Comparison of ENCODE assay signal across 13 cellular contexts in genomic region chr13:42985312-42986175, GRCh38. TPM values are rescaled to one million over a fixed set of nuclear protein-coding genes. Genes with fewer than 3 reads are reported as not detected.
DNase-seq lines count a peak whose midpoint lies in the region; ATAC-seq and TF ChIP-seq lines count a peak whose summit lies in the region.
"Had no signal": no experiment of that assay in that cellular context is flagged by ENCODE, and none has a peak within 500 bp of the region (broad histone marks: within the 10 kb centered on the region; RNA-seq: fewer than 3 reads in every experiment).

No MANE protein-coding gene starts in this region.

- H2AK5ac ChIP-seq in trophoblast cell (ENCODE audit: low read length): peak overlapping the region; percentile 77

- intact Hi-C loops in left ventricle myocardium inferior (cut with micrococcal nuclease): no loop called here

- H3K9ac ChIP-seq in trophoblast cell (ENCODE audit: low read length): no peak overlapping the region

- peak overlapping the region; percentile 68 for H2BK12ac ChIP-seq in trophoblast cell (ENCODE audit: low read length)

- peak overlapping the region; percentile 82 for H3K18ac ChIP-seq in trophoblast cell (ENCODE audit: low read length)

- peak overlapping the region; percentile 74 for H2BK120ac ChIP-seq in trophoblast cell (ENCODE audit: insufficient read depth, low read length, poor library complexity)

- H4K91ac ChIP-seq in trophoblast cell (ENCODE audit: low read depth, low read length): peak overlapping the region; percentile 40

- ATAC-seq in HG03196 (IDR thresholded peaks at IDR 0.05; ENCODE audit: unreplicated experiment): no peak
- ATAC-seq in GM18861 (IDR thresholded peaks at IDR 0.05; ENCODE audit: unreplicated experiment): no peak
- ATAC-seq: naive thymus-derived CD4-positive, alpha-beta T cell had no signal

- H3K23ac ChIP-seq in trophoblast cell (ENCODE audit: low read length): no peak overlapping the region

- peak overlapping the region; percentile 3 for H2BK5ac ChIP-seq in trophoblast cell (ENCODE audit: low read depth, low read length, poor library complexity)

- H3K14ac ChIP-seq in trophoblast cell (ENCODE audit: low read length): peak overlapping the region; percentile 43

- H3K27ac ChIP-seq in left ventricle myocardium inferior (replicated peaks) (peak overlapping the region; percentile 39), trophoblast cell (ENCODE audit: low read depth, low read length) (peak overlapping the region; percentile 0)
- H3K27ac ChIP-seq: VCaP had no signal

- H3K4me3 ChIP-seq in left ventricle myocardium inferior (no peak overlapping the region), trophoblast cell (ENCODE audit: low read depth, low read length) (no peak overlapping the region)
- H3K4me3 ChIP-seq: coronary artery had no signal

- H2AFZ ChIP-seq in trophoblast cell (ENCODE audit: insufficient read depth, low read length, poor library complexity): no peak overlapping the region

- peaks cover 2% of the 10 kb centered on the region for H3K79me2 ChIP-seq in trophoblast cell (ENCODE audit: control insufficient read depth, insufficient read depth, low read length, poor library complexity)

- H3K4me2 ChIP-seq in trophoblast cell (ENCODE audit: low read length): no peak overlapping the region

- H3K4me1 ChIP-seq in left ventricle myocardium inferior (peaks cover 25% of the 10 kb centered on the region), trophoblast cell (ENCODE audit: control insufficient read depth in 1 of 2, insufficient read depth in 2 of 2, low read length in 2 of 2) (peaks cover 5 to 14% of the 10 kb centered on the region in 2 experiments)

- no CpG with 5 or more reads among the region's 8 CpGs for WGBS in trophoblast cell (ENCODE audit: extremely low coverage, insufficient coverage, insufficient read length)

- no peak overlapping the region for H4K12ac ChIP-seq in trophoblast cell (ENCODE audit: low read depth, low read length)

- no peaks in the 10 kb centered on the region for H3K36me3 ChIP-seq in left ventricle myocardium inferior
- H3K36me3 ChIP-seq in trophoblast cell (ENCODE audit: control insufficient read depth in 1 of 2, insufficient read depth in 2 of 2, low read length in 2 of 2): no peaks in the 10 kb centered on the region

- peak overlapping the region; percentile 37 for H4K8ac ChIP-seq in trophoblast cell (ENCODE audit: low read depth, low read length)

- H3K4ac ChIP-seq in trophoblast cell (ENCODE audit: low read depth, low read length): peak overlapping the region; percentile 22

- TF ChIP-seq CTCF in left ventricle myocardium inferior (IDR thresholded peaks at IDR 0.05; ENCODE audit: borderline replicate concordance): no peak

- H3K9me3 ChIP-seq in left ventricle myocardium inferior (replicated peaks) (no peaks in the 10 kb centered on the region), trophoblast cell (ENCODE audit: insufficient read depth, low read depth, low read length) (no peaks in the 10 kb centered on the region)

- H3K27me3 ChIP-seq in left ventricle myocardium inferior (ENCODE audit: low read depth) (no peaks in the 10 kb centered on the region), trophoblast cell (ENCODE audit: insufficient read depth, low read length) (no peaks in the 10 kb centered on the region)

- H3K79me1 ChIP-seq in trophoblast cell (ENCODE audit: low read length): peaks cover 22% of the 10 kb centered on the region

- DNase-seq in EH (ENCODE audit: low read depth) (peak; percentile 41), RPMI7951 (ENCODE audit: low read depth) (peak; percentile 38), left ventricle myocardium inferior (no peak), trophoblast cell (no peak), HCEC 1CT (no peak)
- no peak for DNase-seq in activated effector memory CD4-positive, alpha-beta T cell treated with anti-CD3 and anti-CD28 coated beads, Interleukin-2, amount 50 U/mL, for 16 hours
- DNase-seq: CD8-positive, alpha-beta memory T cell; naive thymus-derived CD4-positive, alpha-beta T cell; stimulated activated naive CD4-positive, alpha-beta T cell treated with Interleukin-2 at 50 U/mL for 16 hours had no signal

RNA-seq across cellular contexts. Expression of gene EPSTI1, which starts 6.5 kb away (rescaled TPM):
- 7.9 and 8.4 TPM in 2 replicates for total RNA-seq in RPMI7951 (2014; rRNA removed; shearing (Covaris generic))
- 2.6 TPM for total RNA-seq in left ventricle myocardium inferior
- polyA plus RNA-seq in trophoblast cell (2013): 20.9 and 23.0 TPM in 2 replicates

RNA-seq across cellular contexts. Expression of gene DNAJC15, which starts 37.8 kb away (rescaled TPM):
- 54.5 and 64.5 TPM in 2 replicates for total RNA-seq in RPMI7951 (2014; rRNA removed; shearing (Covaris generic))
- total RNA-seq in left ventricle myocardium inferior: 30.1 TPM
- 13.2 and 13.3 TPM in 2 replicates for polyA plus RNA-seq in trophoblast cell (2013)

Comparison
In these comparisons a context has a peak if more than half of its experiments do, and no peak if none do; other contexts are left out.
1. DNase-seq: peak in EH (single experiment) and RPMI7951 (single experiment); none in left ventricle myocardium inferior (single experiment), trophoblast cell (0 of 2), activated effector memory CD4-positive, alpha-beta T cell treated with anti-CD3 and anti-CD28 coated beads, Interleukin-2, amount 50 U/mL, for 16 hours (single experiment) and HCEC 1CT (single experiment).